Comparison of ENCODE assay signal across 14 cellular contexts in the genomic region with DNA sequence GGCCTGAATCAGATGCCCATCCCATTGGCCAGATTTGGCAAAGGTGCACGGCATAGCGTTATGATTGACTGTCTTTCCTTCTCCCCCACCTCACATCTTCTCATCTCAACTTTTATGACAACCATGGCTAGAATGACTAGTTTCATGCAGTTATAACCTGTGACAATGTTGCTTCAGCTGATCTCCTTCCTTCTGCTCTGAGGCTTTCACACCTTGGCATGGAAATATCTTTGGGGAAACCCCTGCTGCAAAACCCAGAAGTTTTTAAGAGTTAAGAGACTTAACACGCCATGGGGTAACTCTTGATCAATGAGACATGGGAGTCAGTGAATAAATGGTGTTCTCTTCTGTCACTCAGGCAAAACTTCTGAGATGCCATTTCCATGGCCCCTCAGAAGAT.
"Had no signal": no experiment of that assay in that cellular context is flagged by ENCODE, and none has a peak within 500 bp of the region (broad histone marks: within the 10 kb centered on the region; RNA-seq: fewer than 3 reads in every experiment).

No MANE protein-coding gene starts in this region.

- DNase-seq: activated CD8-positive, alpha-beta memory T cell treated with anti-CD3 and anti-CD28 coated beads, Interleukin-2, amount 50 U/mL, for 48 hours; activated naive CD8-positive, alpha-beta T cell treated with anti-CD3 and anti-CD28 coated beads, Interleukin-2, amount 10 ng/mL, durations not matched to agents 7 days and 5 days; anterior cingulate cortex; brain microvascular endothelial cell; effector memory CD4-positive, alpha-beta T cell; foreskin fibroblast; hippocampal formation; left ventricle myocardium inferior; naive B cell; pancreas; SIG-M5; tibial artery; WERI-Rb-1 had no signal

- H3K36me3 Mint-ChIP-seq: activated naive CD8-positive, alpha-beta T cell treated with anti-CD3 and anti-CD28 coated beads, Interleukin-2, amount 10 ng/mL, durations not matched to agents 7 days and 5 days; naive B cell had no signal

- ATAC-seq: pancreas had no signal

- H3K9me3 Mint-ChIP-seq: activated naive CD8-positive, alpha-beta T cell treated with anti-CD3 and anti-CD28 coated beads, Interleukin-2, amount 10 ng/mL, durations not matched to agents 7 days and 5 days; naive B cell; T-helper 1 cell treated with Interleukin-12 subunit alpha and Interleukin-12 subunit beta and Interleukin-4 antibody, amounts not matched to agents 30 μg/mL and 1 μg/mL, for 36 hours had no signal

- H3K27ac Mint-ChIP-seq: activated naive CD8-positive, alpha-beta T cell treated with anti-CD3 and anti-CD28 coated beads, Interleukin-2, amount 10 ng/mL, durations not matched to agents 7 days and 5 days; naive B cell; T-helper 1 cell treated with Interleukin-12 subunit alpha and Interleukin-12 subunit beta and Interleukin-4 antibody, amounts not matched to agents 30 μg/mL and 1 μg/mL, for 36 hours had no signal

- H3K4me3 Mint-ChIP-seq: activated naive CD8-positive, alpha-beta T cell treated with anti-CD3 and anti-CD28 coated beads, Interleukin-2, amount 10 ng/mL, durations not matched to agents 7 days and 5 days; naive B cell; T-helper 1 cell treated with Interleukin-12 subunit alpha and Interleukin-12 subunit beta and Interleukin-4 antibody, amounts not matched to agents 30 μg/mL and 1 μg/mL, for 36 hours had no signal

- H3K4me1 Mint-ChIP-seq: naive B cell had no signal
